Comparison of ENCODE assay signal across 16 cellular contexts in the genomic region with DNA sequence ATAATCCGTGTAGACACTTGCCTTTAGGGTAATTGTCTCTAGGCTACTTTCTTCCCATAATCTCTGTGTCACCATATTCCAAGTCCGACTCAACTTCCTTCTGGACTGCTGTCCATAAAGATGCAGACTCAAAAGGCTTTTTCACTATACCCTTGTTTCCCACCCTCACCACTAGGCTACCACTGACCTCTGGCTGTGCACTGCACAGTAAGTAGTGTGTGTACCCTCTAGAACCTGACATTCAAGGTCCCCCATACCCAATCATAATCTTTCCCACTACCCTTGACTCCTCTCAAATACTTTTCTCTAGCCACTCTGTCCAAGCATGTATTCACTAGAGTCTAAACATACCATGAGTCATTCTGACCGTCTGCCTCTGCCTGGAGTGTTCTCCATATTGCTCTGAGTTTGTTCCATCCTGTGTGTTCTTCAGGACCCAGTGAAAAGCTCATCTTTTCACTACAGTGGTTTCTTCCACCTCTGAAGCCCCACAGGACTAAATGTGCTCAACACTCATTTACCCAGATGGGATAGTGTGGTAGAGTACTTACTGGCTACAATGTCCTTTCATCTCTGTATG. TPM values are rescaled to one million over a fixed set of nuclear protein-coding genes. Genes with fewer than 3 reads are reported as not detected.
DNase-seq lines count a peak whose midpoint lies in the region; ATAC-seq and TF ChIP-seq lines count a peak whose summit lies in the region.
"Had no signal": no experiment of that assay in that cellular context is flagged by ENCODE, and none has a peak within 500 bp of the region (broad histone marks: within the 10 kb centered on the region; RNA-seq: fewer than 3 reads in every experiment).

No MANE protein-coding gene starts in this region.

- no peak for TF ChIP-seq POLR2A in HCT116 (IDR thresholded peaks at IDR 0.05; ENCODE audit: borderline replicate concordance, extremely low read depth, insufficient read depth, insufficient read length)

- no peak overlapping the region for H2AFZ ChIP-seq in HCT116 (ENCODE audit: low read depth, low read length, poor library complexity, severe bottlenecking)

- CTCF ChIA-PET in AG04450 (lab: Charles Lee) (interaction anchor here (1.1 to 2.5 kb wide), 2 partner anchors 11 to 26 kb away, joined by 3 to 11 read pairs; no protein-coding TSS in a partner anchor), HCT116 (lab: Charles Lee) (no interaction called here)

- TF ChIP-seq CTCF in AG04450 (IDR thresholded peaks at IDR 0.05; ENCODE audit: low read depth, low read length) (no peak), HCT116 (IDR thresholded peaks at IDR 0.05 in 2 of 3, conservative IDR thresholded peaks at IDR 0.05 in 1 of 3; ENCODE audit: borderline replicate concordance in 1 of 3, insufficient read depth in 1 of 3, low read depth in 2 of 3, low read length in 2 of 3) (no peak), astrocyte of the spinal cord (IDR thresholded peaks at IDR 0.05; ENCODE audit: low read depth, low read length) (no peak)

- no peaks in the 10 kb centered on the region for H4K20me1 ChIP-seq in HCT116 (ENCODE audit: insufficient read depth)

- H3K4me1 ChIP-seq in HCT116 (ENCODE audit: control insufficient read depth in 1 of 2, insufficient read depth in 2 of 2, low read length in 2 of 2), result peaks cover 0 to 7% of the 10 kb centered on the region in 2 experiments; a peak in 2 of 4 replicates
- H3K4me1 ChIP-seq: Peyer's patch had no signal

- peak overlapping the region; percentile 9; the same call in 1 of the 2 replicates for H3K4me2 ChIP-seq in HCT116 (ENCODE audit: low read length)

- no peaks in the 10 kb centered on the region for H3K79me2 ChIP-seq in HCT116 (ENCODE audit: insufficient read depth, low read length)

- POLR2A ChIA-PET in AG04450 (lab: Yijun Ruan, JAX), result interaction anchor here (1.2 kb wide), 1 partner anchor 16 kb away, joined by 4 read pairs; no protein-coding TSS in a partner anchor
- POLR2A ChIA-PET in HCT116 (lab: Charles Lee), result no interaction called here

- H3K9me3 ChIP-seq in AG04450 (ENCODE audit: control insufficient read depth, insufficient read depth, low read length) (no peaks in the 10 kb centered on the region), HCT116 (ENCODE audit: control insufficient read depth in 1 of 2, insufficient read depth in 1 of 2, low read depth in 1 of 2, low read length in 2 of 2) (no peaks in the 10 kb centered on the region)
- H3K9me3 ChIP-seq: Peyer's patch had no signal

- in situ Hi-C loops in astrocyte of the spinal cord (cut with HindIII; ENCODE audit: low sequenced_read_pairs), result no loop called here

- H3K9ac ChIP-seq in HCT116 (ENCODE audit: low read length), result no peak overlapping the region

- RAD21 ChIA-PET in HCT116 (lab: Charles Lee; ENCODE audit: low non-redundant PET in 1 of 2, low total read pairs in 2 of 2, uncharacterized antibody in 2 of 2, unreplicated experiment in 2 of 2), result no interaction called here

- H3K9me2 ChIP-seq in HCT116 (ENCODE audit: insufficient read depth), result no peaks in the 10 kb centered on the region

- no peak for TF ChIP-seq RAD21 in HCT116 (IDR thresholded peaks at IDR 0.05; ENCODE audit: low read depth)

- BruUV-seq in HCT116 (replicated peaks; lab: Mats Ljungman, UMichigan), result no TSS peak

- intact Hi-C loops in HCT116 (cut with micrococcal nuclease), result no loop called here

- no peaks in the 10 kb centered on the region for H3K36me3 ChIP-seq in HCT116 (ENCODE audit: control insufficient read depth in 1 of 2, insufficient read depth in 2 of 2, low read length in 2 of 2)
- H3K36me3 ChIP-seq: Peyer's patch had no signal

- H3K27ac ChIP-seq in AG04450 (ENCODE audit: low read depth, low read length) (peak overlapping the region; percentile 0), HCT116 (ENCODE audit: low read depth, low read length) (no peak overlapping the region)
- H3K27ac ChIP-seq: coronary artery, Peyer's patch had no signal

- H3K27me3 ChIP-seq in AG04450 (ENCODE audit: control insufficient read depth, insufficient read depth, low read length) (no peaks in the 10 kb centered on the region), HCT116 (ENCODE audit: insufficient read depth, low read length) (no peaks in the 10 kb centered on the region)
- H3K27me3 ChIP-seq: Peyer's patch had no signal

- DNase-seq in AG04450 (ENCODE audit: low read depth, low spot score) (no peak), HCT116 (ENCODE audit: low read depth, low spot score) (no peak), astrocyte of the spinal cord (ENCODE audit: low read depth, low spot score) (peak; percentile 46), hepatic stellate cell (ENCODE audit: low spot score) (peak; percentile 14), SK-N-DZ (ENCODE audit: low spot score) (no peak), cortex of kidney (lab: John Stamatoyannopoulos, UW) (no peak), CD1c-positive myeloid dendritic cell (ENCODE audit: extremely low spot score) (no peak)
- DNase-seq: activated CD4-positive, alpha-beta T cell treated with anti-CD3 and anti-CD28 coated beads for 1 hour; KG1; NCI-H187; NCI-H524 treated with DMSO at 0.1 percent for 48 hours; Peyer's patch; small intestine; T-helper 1 cell had no signal

- H3K4me3 ChIP-seq in AG04450 (ENCODE audit: low read depth, low read length) (no peak overlapping the region), HCT116 (replicated peaks in 1 of 2; ENCODE audit: low read depth in 1 of 2, low read length in 2 of 2) (no peak overlapping the region), astrocyte of the spinal cord (ENCODE audit: low read depth, low read length) (no peak overlapping the region)
- H3K4me3 ChIP-seq: coronary artery, Peyer's patch had no signal

- ATAC-seq in HCT116 (no peak; the same call in 1 of the 2 replicates), HG02938 (IDR thresholded peaks at IDR 0.05; ENCODE audit: unreplicated experiment) (no peak)

TF ChIP-seq in HCT116, 20 proteins besides CTCF, POLR2A, EP300 and RAD21:
- TF ChIP-seq ZFX (IDR thresholded peaks at IDR 0.05) (no peak), SP1 (IDR thresholded peaks at IDR 0.05; ENCODE audit: low read depth) (no peak), EGR1 (IDR thresholded peaks at IDR 0.05; ENCODE audit: low read depth) (no peak), CBX3 (IDR thresholded peaks at IDR 0.05; ENCODE audit: low read depth) (no peak)
- TF ChIP-seq, protein P1, sequence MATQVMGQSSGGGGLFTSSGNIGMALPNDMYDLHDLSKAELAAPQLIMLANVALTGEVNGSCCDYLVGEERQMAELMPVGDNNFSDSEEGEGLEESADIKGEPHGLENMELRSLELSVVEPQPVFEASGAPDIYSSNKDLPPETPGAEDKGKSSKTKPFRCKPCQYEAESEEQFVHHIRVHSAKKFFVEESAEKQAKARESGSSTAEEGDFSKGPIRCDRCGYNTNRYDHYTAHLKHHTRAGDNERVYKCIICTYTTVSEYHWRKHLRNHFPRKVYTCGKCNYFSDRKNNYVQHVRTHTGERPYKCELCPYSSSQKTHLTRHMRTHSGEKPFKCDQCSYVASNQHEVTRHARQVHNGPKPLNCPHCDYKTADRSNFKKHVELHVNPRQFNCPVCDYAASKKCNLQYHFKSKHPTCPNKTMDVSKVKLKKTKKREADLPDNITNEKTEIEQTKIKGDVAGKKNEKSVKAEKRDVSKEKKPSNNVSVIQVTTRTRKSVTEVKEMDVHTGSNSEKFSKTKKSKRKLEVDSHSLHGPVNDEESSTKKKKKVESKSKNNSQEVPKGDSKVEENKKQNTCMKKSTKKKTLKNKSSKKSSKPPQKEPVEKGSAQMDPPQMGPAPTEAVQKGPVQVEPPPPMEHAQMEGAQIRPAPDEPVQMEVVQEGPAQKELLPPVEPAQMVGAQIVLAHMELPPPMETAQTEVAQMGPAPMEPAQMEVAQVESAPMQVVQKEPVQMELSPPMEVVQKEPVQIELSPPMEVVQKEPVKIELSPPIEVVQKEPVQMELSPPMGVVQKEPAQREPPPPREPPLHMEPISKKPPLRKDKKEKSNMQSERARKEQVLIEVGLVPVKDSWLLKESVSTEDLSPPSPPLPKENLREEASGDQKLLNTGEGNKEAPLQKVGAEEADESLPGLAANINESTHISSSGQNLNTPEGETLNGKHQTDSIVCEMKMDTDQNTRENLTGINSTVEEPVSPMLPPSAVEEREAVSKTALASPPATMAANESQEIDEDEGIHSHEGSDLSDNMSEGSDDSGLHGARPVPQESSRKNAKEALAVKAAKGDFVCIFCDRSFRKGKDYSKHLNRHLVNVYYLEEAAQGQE (IDR thresholded peaks at IDR 0.05; ENCODE audit: low read depth), result no peak
TF ChIP-seq in HCT116: peak in this region for 0.

RNA-seq across cellular contexts. Expression of a gene that starts 17.3 kb away (rescaled TPM):
- 6.5 and 7.7 TPM in 2 replicates for polyA plus RNA-seq in AG04450 (2011; rRNA removed)
- 5.8 TPM in 2 replicates for polyA minus RNA-seq in AG04450 (2011; rRNA and poly(A)+ RNA removed)
- 14.3 TPM for total RNA-seq in HCT116 (2021; ENCODE audit: unreplicated experiment)
- polyA plus RNA-seq in HCT116 (2012), result 5.7 and 5.9 TPM in 2 replicates
- 6.9 and 9.3 TPM in 2 replicates for polyA plus RNA-seq in SK-N-DZ (2014; cell fraction: cytosol; rRNA removed)
- 7.2 and 8.8 TPM in 2 replicates for polyA plus RNA-seq in SK-N-DZ (2014; cell fraction: nucleus; rRNA removed)

Comparison
In these comparisons a context has a peak if more than half of its experiments do, and no peak if none do; other contexts are left out.
1. DNase-seq: peak in astrocyte of the spinal cord (single experiment) and hepatic stellate cell (single experiment); none in AG04450 (single experiment), HCT116 (single experiment), SK-N-DZ (single experiment), cortex of kidney (single experiment) and CD1c-positive myeloid dendritic cell (single experiment).